9 cellular contexts compared by ENCODE assay signal in genomic region chr3:188929138-188929537, GRCh38.
DNase-seq lines count a peak whose midpoint lies in the region; ATAC-seq and TF ChIP-seq lines count a peak whose summit lies in the region.
"Had no signal": no experiment of that assay in that cellular context is flagged by ENCODE, and none has a peak within 500 bp of the region (broad histone marks: within the 10 kb centered on the region; RNA-seq: fewer than 3 reads in every experiment).

No MANE protein-coding gene starts in this region.

- no peak for TF ChIP-seq CTCF in lung (IDR thresholded peaks at IDR 0.05; ENCODE audit: control extremely low read depth, extremely low read depth)
- TF ChIP-seq CTCF in CD14-positive monocyte (IDR thresholded peaks at IDR 0.05), result no peak

- WGBS in lung, 2 donors, result 68 to 80% methylated on average over 2 of the region's 2 CpGs

- no peak overlapping the region for H3K4me3 Mint-ChIP-seq in dendritic cell treated with granulocyte-macrophage colony-stimulating factor and Interleukin-4, amounts not matched to agents 40 ng/mL and 50 ng/mL, for 4 days
- no peak overlapping the region for H3K4me3 Mint-ChIP-seq in CD14-positive monocyte

- ATAC-seq in lung (ENCODE audit: insufficient read depth, low FRiP score), result peak; percentile 50
- ATAC-seq in HG03108 (IDR thresholded peaks at IDR 0.05; ENCODE audit: unreplicated experiment), result no peak

- H3K4me1 Mint-ChIP-seq in dendritic cell treated with granulocyte-macrophage colony-stimulating factor and Interleukin-4, amounts not matched to agents 40 ng/mL and 50 ng/mL, for 4 days (ENCODE audit: low read depth), result peaks cover 47% of the 10 kb centered on the region
- peaks cover 26% of the 10 kb centered on the region for H3K4me1 Mint-ChIP-seq in CD14-positive monocyte

- intact Hi-C loops in dendritic cell treated with granulocyte-macrophage colony-stimulating factor and Interleukin-4, amounts not matched to agents 40 ng/mL and 50 ng/mL, for 4 days (cut with micrococcal nuclease), result no loop called here
- intact Hi-C loops in CD14-positive monocyte (cut with micrococcal nuclease), result no loop called here

- H3K9me3 Mint-ChIP-seq in dendritic cell treated with granulocyte-macrophage colony-stimulating factor and Interleukin-4, amounts not matched to agents 40 ng/mL and 50 ng/mL, for 4 days, result no peaks in the 10 kb centered on the region
- H3K9me3 Mint-ChIP-seq in CD14-positive monocyte, result peaks cover 0 to 4% (median 0%) of the 10 kb centered on the region in 7 donors

- H3K9me3 ChIP-seq in lung (ENCODE audit: control insufficient read depth in 2 of 2, insufficient read depth in 1 of 2, low read length in 1 of 2), result no peaks in the 10 kb centered on the region

- H3K27ac Mint-ChIP-seq in dendritic cell treated with granulocyte-macrophage colony-stimulating factor and Interleukin-4, amounts not matched to agents 40 ng/mL and 50 ng/mL, for 4 days, result peak overlapping the region; percentile 67
- H3K27ac Mint-ChIP-seq in CD14-positive monocyte, result peak overlapping the region in 2 of 7 donors; percentile 54 to 65

- no peak overlapping the region for H3K4me3 ChIP-seq in lung

- no peaks in the 10 kb centered on the region for H3K36me3 Mint-ChIP-seq in dendritic cell treated with granulocyte-macrophage colony-stimulating factor and Interleukin-4, amounts not matched to agents 40 ng/mL and 50 ng/mL, for 4 days (ENCODE audit: low read depth)
- peaks cover 0 to 2% of the 10 kb centered on the region in 2 donors for H3K36me3 Mint-ChIP-seq in CD14-positive monocyte

- H3K36me3 ChIP-seq in lung (ENCODE audit: control insufficient read depth in 2 of 2, insufficient read depth in 2 of 2, low read length in 2 of 2), result no peaks in the 10 kb centered on the region

- no peak overlapping the region for H3K27ac ChIP-seq in lung (ENCODE audit: low read depth in 1 of 2, low read length in 1 of 2)

- no peaks in the 10 kb centered on the region for H3K27me3 ChIP-seq in lung (ENCODE audit: control insufficient read depth, insufficient read depth)

- peaks cover 0 to 2% of the 10 kb centered on the region in 2 donors for H3K4me1 ChIP-seq in lung (ENCODE audit: control insufficient read depth in 2 of 2, insufficient read depth in 2 of 2, low read length in 2 of 2)

- no peaks in the 10 kb centered on the region for H3K27me3 Mint-ChIP-seq in dendritic cell treated with granulocyte-macrophage colony-stimulating factor and Interleukin-4, amounts not matched to agents 40 ng/mL and 50 ng/mL, for 4 days
- H3K27me3 Mint-ChIP-seq in CD14-positive monocyte (ENCODE audit: low read depth in 3 of 3), result peaks cover 0 to 4% (median 1%) of the 10 kb centered on the region in 3 donors

- DNase-seq in DMS53 treated with DMSO at 0.1 percent for 48 hours (lab: John Stamatoyannopoulos, UW; ENCODE audit: unreplicated experiment) (peak; percentile 20), NCI-H2196 treated with DMSO at 0.1 percent for 48 hours (lab: John Stamatoyannopoulos, UW; ENCODE audit: unreplicated experiment) (peak; percentile 84), lung (ENCODE audit: low spot score) (no peak), CD14-positive monocyte (ENCODE audit: low spot score) (no peak), DMS114 treated with DMSO at 0.1 percent for 48 hours (lab: John Stamatoyannopoulos, UW; ENCODE audit: unreplicated experiment) (no peak)
- no peak for DNase-seq in activated CD4-positive, alpha-beta T cell treated with anti-CD3 and anti-CD28 coated beads, Interleukin-2, amount 50 U/mL, for 4 hours
- DNase-seq: NCI-H69 had no signal

Comparison
In these comparisons a context has a peak if more than half of its experiments do, and no peak if none do; other contexts are left out.
1. DNase-seq: peak in DMS53 treated with DMSO at 0.1 percent for 48 hours (single experiment) and NCI-H2196 treated with DMSO at 0.1 percent for 48 hours (single experiment); none in lung (single experiment), CD14-positive monocyte (single experiment), DMS114 treated with DMSO at 0.1 percent for 48 hours (single experiment) and activated CD4-positive, alpha-beta T cell treated with anti-CD3 and anti-CD28 coated beads, Interleukin-2, amount 50 U/mL, for 4 hours (0 of 2).